8 cellular contexts compared by ENCODE assay signal in genomic region chr11:15696069-15696468, GRCh38.
"Had no signal": no experiment of that assay in that cellular context is flagged by ENCODE, and none has a peak within 500 bp of the region (broad histone marks: within the 10 kb centered on the region; RNA-seq: fewer than 3 reads in every experiment).

No MANE protein-coding gene starts in this region.

- H3K9ac ChIP-seq: KMS-11 had no signal

- DNase-seq: H9, HCEC 1CT, KBM-7 had no signal

- H3K4me1 Mint-ChIP-seq: GM23338, H9, IgD-negative memory B cell had no signal

- H3K4me3 Mint-ChIP-seq: GM23338, H9 had no signal

- ATAC-seq: GM23338, HepG2 had no signal

- H3K36me3 Mint-ChIP-seq: IgD-negative memory B cell had no signal

- H3K4me3 ChIP-seq: GM23338 had no signal

- H3K27ac ChIP-seq: HL-60, KMS-11 had no signal

- H3K27ac Mint-ChIP-seq: GM23338, H9, IgD-negative memory B cell had no signal

- H3K27me3 Mint-ChIP-seq: IgD-negative memory B cell had no signal
